In the genomic region with DNA sequence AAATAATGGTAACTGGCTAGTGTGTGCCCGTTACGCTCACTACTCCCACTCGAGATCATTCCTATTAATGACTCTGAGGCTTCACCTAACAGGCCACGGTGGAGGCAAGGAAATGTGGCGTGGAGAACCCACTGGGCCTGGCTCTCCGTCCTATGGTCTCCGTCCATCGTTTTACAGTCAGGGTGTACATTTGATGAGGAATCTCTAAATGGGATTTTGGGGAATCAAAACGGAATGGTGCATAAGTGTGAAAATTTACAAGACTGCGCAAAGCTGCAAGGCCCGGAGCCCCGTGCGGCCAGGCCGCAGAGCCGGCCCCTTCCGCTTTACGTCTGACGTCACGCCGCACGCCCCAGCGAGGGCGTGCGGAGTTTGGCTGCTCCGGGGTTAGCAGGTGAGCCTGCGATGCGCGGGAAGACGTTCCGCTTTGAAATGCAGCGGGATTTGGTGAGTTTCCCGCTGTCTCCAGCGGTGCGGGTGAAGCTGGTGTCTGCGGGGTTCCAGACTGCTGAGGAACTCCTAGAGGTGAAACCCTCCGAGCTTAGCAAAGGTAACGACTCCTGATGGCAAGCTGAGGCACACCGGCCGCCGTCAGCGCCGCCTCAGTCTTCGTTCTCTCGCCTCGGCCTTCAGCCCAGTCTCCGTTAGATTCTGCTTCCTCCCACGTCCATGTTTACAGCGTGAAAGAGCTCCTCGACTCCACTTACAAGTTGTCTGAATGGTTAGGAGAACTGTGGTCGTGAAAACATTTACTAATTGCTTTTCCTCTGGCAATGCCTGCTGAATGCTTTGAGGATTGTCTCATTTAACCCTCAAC, we compare ENCODE assay signal across 8 cellular contexts. TPM values are rescaled to one million over a fixed set of nuclear protein-coding genes. Genes with fewer than 3 reads are reported as not detected.
DNase-seq lines count a peak whose midpoint lies in the region; ATAC-seq and TF ChIP-seq lines count a peak whose summit lies in the region.

A gene (plus strand): TSS at position 364 of the 817 bp plus-strand sequence. CDS start 42 bp downstream, at position 406.

- TF ChIP-seq CTCF in epithelial cell of proximal tubule (conservative IDR thresholded peaks at IDR 0.05; ENCODE audit: low read depth, low read length): no peak

- peak; percentile 59 for DNase-seq in DMS 273 treated with DMSO at 0.1 percent for 48 hours (lab: John Stamatoyannopoulos, UW)
- DNase-seq in HuH-7.5 (ENCODE audit: low spot score): peak; percentile 97
- peak; percentile 19 for DNase-seq in OCI-M2 (lab: John Stamatoyannopoulos, UW; ENCODE audit: unreplicated experiment)
- DNase-seq in activated T-cell treated with anti-CD3 and anti-CD28 coated beads for 48 hours (ENCODE audit: low read depth): peak; percentile 88
- peak; percentile 15 for DNase-seq in epithelial cell of proximal tubule (ENCODE audit: low read depth)
- peak; percentile 85 for DNase-seq in mucosa of gallbladder (ENCODE audit: low spot score)
- peak; percentile 79 for DNase-seq in stimulated activated CD8-positive, alpha-beta memory T cell treated with anti-CD3 and anti-CD28 coated beads, Interleukin-4, amount 100 ng/mL, for 24 hours (ENCODE audit: low read depth)

- peak; percentile 97 for ATAC-seq in GM21515 (IDR thresholded peaks at IDR 0.05; ENCODE audit: unreplicated experiment)

- H3K4me3 ChIP-seq in epithelial cell of proximal tubule (ENCODE audit: low read depth, low read length): peak within 1 kb of the TSS; percentile 72

RNA-seq across cellular contexts. Expression of the gene that starts here (rescaled TPM):
- 63.4 and 73.6 TPM in 2 replicates for total RNA-seq in epithelial cell of proximal tubule
- total RNA-seq in mucosa of gallbladder: 15.9 TPM

Comparison
In these comparisons a context has a peak if more than half of its experiments do, and no peak if none do; other contexts are left out.
1. Peak in every context shown above with its lines: DNase-seq, ATAC-seq and H3K4me3 ChIP-seq.
2. DNase-seq: peak in every context shown above with its lines; median percentile 97 in HuH-7.5; 88 in activated T-cell treated with anti-CD3 and anti-CD28 coated beads for 48 hours; 85 in mucosa of gallbladder; 79 in stimulated activated CD8-positive, alpha-beta memory T cell treated with anti-CD3 and anti-CD28 coated beads, Interleukin-4, amount 100 ng/mL, for 24 hours; 59 in DMS 273 treated with DMSO at 0.1 percent for 48 hours; 19 in OCI-M2; 15 in epithelial cell of proximal tubule.